Comparison of ENCODE assay signal across 9 cellular contexts in genomic region chr7:112080441-112080840, GRCh38.
DNase-seq lines count a peak whose midpoint lies in the region; ATAC-seq and FAIRE-seq lines count a peak whose summit lies in the region.
"Had no signal": no experiment of that assay in that cellular context is flagged by ENCODE, and none has a peak within 500 bp of the region (broad histone marks: within the 10 kb centered on the region; RNA-seq: fewer than 3 reads in every experiment).

No MANE protein-coding gene starts in this region.

- FAIRE-seq in GM19239 (lab: Jason Lieb, UNC): peak; percentile 95

- no peaks in the 10 kb centered on the region for H3K9me3 Mint-ChIP-seq in stimulated activated naive CD8-positive, alpha-beta T cell treated with anti-CD3 and anti-CD28 coated beads, Interleukin-15, Interleukin-2, amounts not matched to agents 100 ng/mL and 50 ng/mL, for 24 hours
- H3K9me3 Mint-ChIP-seq: activated naive CD8-positive, alpha-beta T cell treated with anti-CD3 and anti-CD28 coated beads, Interleukin-2, amount 10 ng/mL, durations not matched to agents 7 days and 5 days had no signal

- peak overlapping the region; percentile 35 for H2AFZ ChIP-seq in ACC112 (ENCODE audit: low read length, unreplicated experiment)

- peak overlapping the region; percentile 85 for H3K27ac ChIP-seq in ACC112 (ENCODE audit: low read depth, low read length)

- peak; percentile 91 for ATAC-seq in HG03159 (IDR thresholded peaks at IDR 0.05; ENCODE audit: unreplicated experiment)

- H3K4me1 ChIP-seq in ACC112 (ENCODE audit: control insufficient read depth, insufficient read depth, low read length, unreplicated experiment): peaks cover 44% of the 10 kb centered on the region

- H3K4me3 Mint-ChIP-seq in stimulated activated naive CD8-positive, alpha-beta T cell treated with anti-CD3 and anti-CD28 coated beads, Interleukin-15, Interleukin-2, amounts not matched to agents 100 ng/mL and 50 ng/mL, for 24 hours: peak overlapping the region; percentile 23

- H3K4me1 Mint-ChIP-seq in stimulated activated naive CD8-positive, alpha-beta T cell treated with anti-CD3 and anti-CD28 coated beads, Interleukin-15, Interleukin-2, amounts not matched to agents 100 ng/mL and 50 ng/mL, for 24 hours (ENCODE audit: low read depth): peaks cover 11% of the 10 kb centered on the region

- peak overlapping the region; percentile 29; the same call in 1 of the 2 replicates for H3K4me3 ChIP-seq in ACC112 (ENCODE audit: low read depth, low read length)

- H3K79me2 ChIP-seq in ACC112 (ENCODE audit: control insufficient read depth, insufficient read depth, low read length, unreplicated experiment): peaks cover 3% of the 10 kb centered on the region

- no peaks in the 10 kb centered on the region for H3K27me3 ChIP-seq in ACC112 (ENCODE audit: insufficient read depth, low read length)

- H3K36me3 ChIP-seq in ACC112 (ENCODE audit: insufficient read depth, low read length): no peaks in the 10 kb centered on the region

- DNase-seq in GM19239 (ENCODE audit: insufficient read length, low spot score) (peak; percentile 19), SIG-M5 treated with dmso at 0.1 percent for 504 hours (lab: John Stamatoyannopoulos, UW; ENCODE audit: unreplicated experiment) (peak; percentile 74), glomerular endothelial cell (ENCODE audit: extremely low read depth, low read depth, low spot score) (peak; percentile 89), iPS-NIHi7 (ENCODE audit: extremely low spot score) (no peak), COLO668 (lab: John Stamatoyannopoulos, UW; ENCODE audit: unreplicated experiment) (no peak)
- DNase-seq: activated naive CD8-positive, alpha-beta T cell treated with anti-CD3 and anti-CD28 coated beads, Interleukin-2, amount 10 ng/mL, durations not matched to agents 7 days and 5 days had no signal

- H3K36me3 Mint-ChIP-seq in stimulated activated naive CD8-positive, alpha-beta T cell treated with anti-CD3 and anti-CD28 coated beads, Interleukin-15, Interleukin-2, amounts not matched to agents 100 ng/mL and 50 ng/mL, for 24 hours (ENCODE audit: low read depth): no peaks in the 10 kb centered on the region
- H3K36me3 Mint-ChIP-seq: activated naive CD8-positive, alpha-beta T cell treated with anti-CD3 and anti-CD28 coated beads, Interleukin-2, amount 10 ng/mL, durations not matched to agents 7 days and 5 days had no signal

- H3K27ac Mint-ChIP-seq in stimulated activated naive CD8-positive, alpha-beta T cell treated with anti-CD3 and anti-CD28 coated beads, Interleukin-15, Interleukin-2, amounts not matched to agents 100 ng/mL and 50 ng/mL, for 24 hours: no peak overlapping the region
- H3K27ac Mint-ChIP-seq: activated naive CD8-positive, alpha-beta T cell treated with anti-CD3 and anti-CD28 coated beads, Interleukin-2, amount 10 ng/mL, durations not matched to agents 7 days and 5 days had no signal

- H3K27me3 Mint-ChIP-seq in stimulated activated naive CD8-positive, alpha-beta T cell treated with anti-CD3 and anti-CD28 coated beads, Interleukin-15, Interleukin-2, amounts not matched to agents 100 ng/mL and 50 ng/mL, for 24 hours: peaks cover 20% of the 10 kb centered on the region

Comparison
In these comparisons a context has a peak if more than half of its experiments do, and no peak if none do; other contexts are left out.
1. DNase-seq: peak in GM19239 (single experiment), SIG-M5 treated with dmso at 0.1 percent for 504 hours (single experiment) and glomerular endothelial cell (single experiment); none in iPS-NIHi7 (single experiment) and COLO668 (single experiment).